In the genomic region with DNA sequence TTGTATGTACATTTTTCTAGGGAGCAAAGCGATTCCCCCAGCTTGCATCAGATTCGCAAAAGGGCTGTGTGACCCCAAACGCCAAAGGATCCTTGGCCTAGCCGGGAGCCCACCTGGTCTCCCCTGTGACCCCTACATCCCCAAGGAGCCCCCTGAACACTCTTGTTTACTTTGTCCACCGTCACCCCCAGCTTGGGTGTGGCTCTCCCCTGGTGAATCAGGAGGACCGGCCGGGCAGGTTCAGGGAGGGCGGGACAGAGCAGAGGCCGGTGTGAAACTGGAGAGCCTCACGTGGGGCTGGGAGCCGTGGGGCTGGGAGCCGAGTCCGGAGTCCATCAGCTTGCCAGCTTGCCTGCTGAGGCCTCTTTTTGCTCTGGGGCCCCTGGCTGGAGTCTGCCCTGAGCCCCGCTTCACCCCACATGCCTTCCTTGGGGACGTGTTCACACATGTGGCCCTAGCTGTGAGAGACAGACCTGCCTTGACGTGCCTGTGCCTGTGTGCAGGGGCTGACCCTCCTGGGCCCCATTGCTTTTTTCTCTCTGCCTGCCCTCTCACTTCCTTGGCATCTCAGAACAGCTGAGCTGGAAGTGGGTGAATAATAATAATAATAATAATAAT, we compare ENCODE assay signal across 8 cellular contexts. TPM values are rescaled to one million over a fixed set of nuclear protein-coding genes. Genes with fewer than 3 reads are reported as not detected.
DNase-seq lines count a peak whose midpoint lies in the region; ATAC-seq and TF ChIP-seq lines count a peak whose summit lies in the region.

No MANE protein-coding gene starts in this region.

- H3K27ac Mint-ChIP-seq in activated naive CD8-positive, alpha-beta T cell: peak overlapping the region; percentile 22

- peaks cover 14% of the 10 kb centered on the region for H3K4me1 ChIP-seq in cardiac muscle cell (ENCODE audit: low read depth)

- TF ChIP-seq CTCF in cardiac muscle cell (IDR thresholded peaks at IDR 0.05; ENCODE audit: low read depth, low read length): no peak

- TF ChIP-seq EP300 in Ishikawa (IDR thresholded peaks at IDR 0.05; ENCODE audit: borderline replicate concordance): peak; percentile 66; the same call in 1 of the 2 replicates

- peak; percentile 24; the same call in 1 of the 2 replicates for TF ChIP-seq RAD21 in Ishikawa (IDR thresholded peaks at IDR 0.05; ENCODE audit: low read depth)

- no peaks in the 10 kb centered on the region for H3K27me3 ChIP-seq in cardiac muscle cell

- peak overlapping the region; percentile 97 for H3K4me3 Mint-ChIP-seq in activated naive CD8-positive, alpha-beta T cell

- H3K9me3 ChIP-seq in cardiac muscle cell (ENCODE audit: low read depth): no peaks in the 10 kb centered on the region

- peaks cover 62% of the 10 kb centered on the region for H3K4me1 Mint-ChIP-seq in activated naive CD8-positive, alpha-beta T cell (ENCODE audit: low read depth)

- H3K27me3 Mint-ChIP-seq in activated naive CD8-positive, alpha-beta T cell: no peaks in the 10 kb centered on the region

- intact Hi-C loops in posterior vena cava (cut with DNase I): loop anchor here in 1 of 2 donors (5.0 kb wide), 1 partner anchor 33 kb away; the partner anchor contains the start of genes ACTMAP and SNRPA

- ATAC-seq in GM18498 (IDR thresholded peaks at IDR 0.05; ENCODE audit: unreplicated experiment) (no peak), GM19452 (IDR thresholded peaks at IDR 0.05; ENCODE audit: unreplicated experiment) (no peak)

- peak overlapping the region; percentile 95 for H3K27ac ChIP-seq in cardiac muscle cell

- no peaks in the 10 kb centered on the region for H3K36me3 Mint-ChIP-seq in activated naive CD8-positive, alpha-beta T cell

- no peaks in the 10 kb centered on the region for H3K9me3 Mint-ChIP-seq in activated naive CD8-positive, alpha-beta T cell (ENCODE audit: low read depth)

- H3K36me3 ChIP-seq in cardiac muscle cell: no peaks in the 10 kb centered on the region

- DNase-seq in EH (ENCODE audit: low read depth): peak; percentile 45
- peak; percentile 49 to 61 for DNase-seq in cardiac muscle cell (ENCODE audit: low read depth in 1 of 2, low spot score in 1 of 2)
- DNase-seq in posterior vena cava (ENCODE audit: low spot score): peak; percentile 88
- no peak for DNase-seq in NCI-H1436 (lab: John Stamatoyannopoulos, UW)

- H3K4me3 ChIP-seq in cardiac muscle cell: peak overlapping the region; percentile 66

TF ChIP-seq in Ishikawa, 13 proteins besides CTCF, POLR2A, EP300 and RAD21:
- TF ChIP-seq EGR1 (IDR thresholded peaks at IDR 0.05) (no peak), TEAD4 (IDR thresholded peaks at IDR 0.05) (no peak), MAX (IDR thresholded peaks at IDR 0.05) (peak; percentile 89), YY1 (IDR thresholded peaks at IDR 0.05; ENCODE audit: low read depth) (no peak), TAF1 (IDR thresholded peaks at IDR 0.05; ENCODE audit: low read depth) (no peak), CREB1 (IDR thresholded peaks at IDR 0.05; ENCODE audit: low read depth) (no peak), NFIC (IDR thresholded peaks at IDR 0.05) (peak; percentile 53; the same call in 1 of the 2 replicates), FOXM1 (IDR thresholded peaks at IDR 0.05; ENCODE audit: borderline replicate concordance, low read depth) (no peak), TCF12 (IDR thresholded peaks at IDR 0.05; ENCODE audit: low read depth) (peak; percentile 86), CEBPB (IDR thresholded peaks at IDR 0.05) (no peak), ZBTB7A (IDR thresholded peaks at IDR 0.05; ENCODE audit: low read depth) (peak; percentile 82; the same call in 1 of the 2 replicates)
- TF ChIP-seq, protein P1, sequence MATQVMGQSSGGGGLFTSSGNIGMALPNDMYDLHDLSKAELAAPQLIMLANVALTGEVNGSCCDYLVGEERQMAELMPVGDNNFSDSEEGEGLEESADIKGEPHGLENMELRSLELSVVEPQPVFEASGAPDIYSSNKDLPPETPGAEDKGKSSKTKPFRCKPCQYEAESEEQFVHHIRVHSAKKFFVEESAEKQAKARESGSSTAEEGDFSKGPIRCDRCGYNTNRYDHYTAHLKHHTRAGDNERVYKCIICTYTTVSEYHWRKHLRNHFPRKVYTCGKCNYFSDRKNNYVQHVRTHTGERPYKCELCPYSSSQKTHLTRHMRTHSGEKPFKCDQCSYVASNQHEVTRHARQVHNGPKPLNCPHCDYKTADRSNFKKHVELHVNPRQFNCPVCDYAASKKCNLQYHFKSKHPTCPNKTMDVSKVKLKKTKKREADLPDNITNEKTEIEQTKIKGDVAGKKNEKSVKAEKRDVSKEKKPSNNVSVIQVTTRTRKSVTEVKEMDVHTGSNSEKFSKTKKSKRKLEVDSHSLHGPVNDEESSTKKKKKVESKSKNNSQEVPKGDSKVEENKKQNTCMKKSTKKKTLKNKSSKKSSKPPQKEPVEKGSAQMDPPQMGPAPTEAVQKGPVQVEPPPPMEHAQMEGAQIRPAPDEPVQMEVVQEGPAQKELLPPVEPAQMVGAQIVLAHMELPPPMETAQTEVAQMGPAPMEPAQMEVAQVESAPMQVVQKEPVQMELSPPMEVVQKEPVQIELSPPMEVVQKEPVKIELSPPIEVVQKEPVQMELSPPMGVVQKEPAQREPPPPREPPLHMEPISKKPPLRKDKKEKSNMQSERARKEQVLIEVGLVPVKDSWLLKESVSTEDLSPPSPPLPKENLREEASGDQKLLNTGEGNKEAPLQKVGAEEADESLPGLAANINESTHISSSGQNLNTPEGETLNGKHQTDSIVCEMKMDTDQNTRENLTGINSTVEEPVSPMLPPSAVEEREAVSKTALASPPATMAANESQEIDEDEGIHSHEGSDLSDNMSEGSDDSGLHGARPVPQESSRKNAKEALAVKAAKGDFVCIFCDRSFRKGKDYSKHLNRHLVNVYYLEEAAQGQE (IDR thresholded peaks at IDR 0.05; ENCODE audit: low read depth): no peak
- TF ChIP-seq, protein P2, sequence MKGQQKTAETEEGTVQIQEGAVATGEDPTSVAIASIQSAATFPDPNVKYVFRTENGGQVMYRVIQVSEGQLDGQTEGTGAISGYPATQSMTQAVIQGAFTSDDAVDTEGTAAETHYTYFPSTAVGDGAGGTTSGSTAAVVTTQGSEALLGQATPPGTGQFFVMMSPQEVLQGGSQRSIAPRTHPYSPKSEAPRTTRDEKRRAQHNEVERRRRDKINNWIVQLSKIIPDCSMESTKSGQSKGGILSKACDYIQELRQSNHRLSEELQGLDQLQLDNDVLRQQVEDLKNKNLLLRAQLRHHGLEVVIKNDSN (IDR thresholded peaks at IDR 0.05): peak; percentile 92

RNA-seq across cellular contexts. Expression of gene ITPKC, which starts 2.0 kb away (rescaled TPM):
- total RNA-seq in cardiac muscle cell (19.1 and 19.4 TPM in 2 replicates), posterior vena cava (10 to 100 TPM; 18.9 to 19.4 TPM)
- 12.5 and 15.4 TPM in 2 replicates for polyA plus RNA-seq in cardiac muscle cell

RNA-seq across cellular contexts. Expression of gene COQ8B, which starts 2.2 kb away (rescaled TPM):
- total RNA-seq in cardiac muscle cell (82.5 and 90.1 TPM in 2 replicates), posterior vena cava (10 to 100 TPM; 21.5 to 29.9 TPM)
- 62.6 and 90.6 TPM in 2 replicates for polyA plus RNA-seq in cardiac muscle cell

RNA-seq across cellular contexts. Expression of gene NUMBL, which starts 28.4 kb away (rescaled TPM):
- total RNA-seq in cardiac muscle cell: 17.1 and 21.7 TPM in 2 replicates
- polyA plus RNA-seq in cardiac muscle cell: 12.6 and 13.8 TPM in 2 replicates
- 10 to 100 TPM; 54.0 to 62.6 TPM for total RNA-seq in posterior vena cava

RNA-seq across cellular contexts. Expression of gene ACTMAP, which starts 31.4 kb away (rescaled TPM):
- 7.6 and 9.6 TPM in 2 replicates for total RNA-seq in cardiac muscle cell
- 30.4 and 40.0 TPM in 2 replicates for polyA plus RNA-seq in cardiac muscle cell
- 1 to 10 TPM; 3.0 to 5.5 TPM for total RNA-seq in posterior vena cava

RNA-seq across cellular contexts. Expression of gene SNRPA, which starts 32.1 kb away (rescaled TPM):
- total RNA-seq in cardiac muscle cell: 158 and 230 TPM in 2 replicates
- polyA plus RNA-seq in cardiac muscle cell: 145 and 155 TPM in 2 replicates
- total RNA-seq in posterior vena cava: 10 to 100 TPM; 37.1 to 46.1 TPM
